Comparison of ENCODE assay signal across 1 cellular context in genomic region chr22:48943567-48944432, GRCh38.
TF ChIP-seq lines count a peak whose summit lies in the region.

No MANE protein-coding gene starts in this region.

TF ChIP-seq in HepG2, 621 proteins besides CTCF, POLR2A, EP300 and RAD21 (continued from another document and continues in another):
- TF ChIP-seq KIAA2018 (CRISPR knock-in tag; IDR thresholded peaks at IDR 0.05; ENCODE audit: borderline replicate concordance), result no peak
- TF ChIP-seq ZNF615 (CRISPR knock-in tag; IDR thresholded peaks at IDR 0.05; ENCODE audit: borderline replicate concordance), result no peak
- TF ChIP-seq KAT8 (CRISPR knock-in tag; IDR thresholded peaks at IDR 0.05), result peak; percentile 72
- TF ChIP-seq PHB2 (IDR thresholded peaks at IDR 0.05; ENCODE audit: partially characterized antibody), result no peak
- TF ChIP-seq FUBP1 (CRISPR knock-in tag; IDR thresholded peaks at IDR 0.05; ENCODE audit: borderline replicate concordance), result no peak
- TF ChIP-seq SAP130 (CRISPR knock-in tag; IDR thresholded peaks at IDR 0.05; ENCODE audit: low read depth), result peak; percentile 72
- TF ChIP-seq ZNF318 (CRISPR knock-in tag; IDR thresholded peaks at IDR 0.05), result no peak
- TF ChIP-seq ZNF264 (CRISPR knock-in tag; IDR thresholded peaks at IDR 0.05), result peak; percentile 49; the same call in 1 of the 2 replicates
- no peak for TF ChIP-seq CREBL2 (CRISPR knock-in tag; IDR thresholded peaks at IDR 0.05; ENCODE audit: borderline replicate concordance)
- peak; percentile 84 for TF ChIP-seq FOXO1 (CRISPR knock-in tag; IDR thresholded peaks at IDR 0.05)
- peak; percentile 37; the same call in 1 of the 2 replicates for TF ChIP-seq SIX4 (CRISPR knock-in tag; IDR thresholded peaks at IDR 0.05)
- TF ChIP-seq SMC3 (IDR thresholded peaks at IDR 0.05; ENCODE audit: low read length), result peak; percentile 62
- no peak for TF ChIP-seq SATB2 (CRISPR knock-in tag; IDR thresholded peaks at IDR 0.05)
- no peak for TF ChIP-seq TRIM22 (IDR thresholded peaks at IDR 0.05)
- TF ChIP-seq POLR2G (IDR thresholded peaks at IDR 0.05; ENCODE audit: low read depth, low read length), result peak; percentile 76
- no peak for TF ChIP-seq FOXM1 (CRISPR knock-in tag; IDR thresholded peaks at IDR 0.05)
- peak; percentile 35; the same call in 1 of the 2 replicates for TF ChIP-seq KMT2A (CRISPR knock-in tag; IDR thresholded peaks at IDR 0.05)
- TF ChIP-seq SNRNP70 (IDR thresholded peaks at IDR 0.05; ENCODE audit: low read depth, low read length), result no peak
- no peak for TF ChIP-seq ZMYM3 (CRISPR knock-in tag; IDR thresholded peaks at IDR 0.05)
- peak; percentile 89 for TF ChIP-seq RCOR2 (CRISPR knock-in tag; IDR thresholded peaks at IDR 0.05)
- no peak for TF ChIP-seq JUN (CRISPR knock-in tag; IDR thresholded peaks at IDR 0.05)
- TF ChIP-seq ZNF607 (CRISPR knock-in tag; IDR thresholded peaks at IDR 0.05; ENCODE audit: borderline replicate concordance), result peak; percentile 90; the same call in 1 of the 2 replicates
- peak; percentile 89 for TF ChIP-seq REPIN1 (CRISPR knock-in tag; IDR thresholded peaks at IDR 0.05; ENCODE audit: borderline replicate concordance, low read depth)
- TF ChIP-seq CHD4 (IDR thresholded peaks at IDR 0.05; ENCODE audit: borderline replicate concordance, low read length), result peak; percentile 41; the same call in 1 of the 2 replicates
- no peak for TF ChIP-seq ZNF207 (IDR thresholded peaks at IDR 0.05; ENCODE audit: borderline replicate concordance)
- no peak for TF ChIP-seq ZNF749 (CRISPR knock-in tag; IDR thresholded peaks at IDR 0.05; ENCODE audit: borderline replicate concordance)
- TF ChIP-seq ASH2L (IDR thresholded peaks at IDR 0.05; ENCODE audit: insufficient read length, low read depth, low read length), result peak; percentile 78
- TF ChIP-seq MAZ (IDR thresholded peaks at IDR 0.05; ENCODE audit: borderline replicate concordance, low read depth, low read length), result 0 out of 2 replicates have a peak, but pooled peaks have one; percentile 49
- TF ChIP-seq MAZ (CRISPR knock-in tag; IDR thresholded peaks at IDR 0.05; ENCODE audit: low read depth), result peak; percentile 88
- TF ChIP-seq TBX2 (CRISPR knock-in tag; IDR thresholded peaks at IDR 0.05; ENCODE audit: borderline replicate concordance), result peak; percentile 92
- no peak for TF ChIP-seq ZNF619 (CRISPR knock-in tag; IDR thresholded peaks at IDR 0.05)
- peak; percentile 78 to 81 for TF ChIP-seq HMGXB4 (CRISPR knock-in tag; IDR thresholded peaks at IDR 0.05; ENCODE audit: borderline replicate concordance in 1 of 2, low read depth in 1 of 2)
- no peak for TF ChIP-seq NKX3-1 (CRISPR knock-in tag; IDR thresholded peaks at IDR 0.05)
- TF ChIP-seq ZNF10 (CRISPR knock-in tag; IDR thresholded peaks at IDR 0.05; ENCODE audit: borderline replicate concordance, low read depth), result no peak
- no peak for TF ChIP-seq CENPX (CRISPR knock-in tag; IDR thresholded peaks at IDR 0.05)
- no peak; the same call in none of the 2 replicates for TF ChIP-seq ZBTB7B (CRISPR knock-in tag; IDR thresholded peaks at IDR 0.05)
- TF ChIP-seq ZNF766 (CRISPR knock-in tag; IDR thresholded peaks at IDR 0.05; ENCODE audit: borderline replicate concordance), result no peak
- TF ChIP-seq ZNF362 (CRISPR knock-in tag; IDR thresholded peaks at IDR 0.05; ENCODE audit: borderline replicate concordance), result peak; percentile 58; the same call in 1 of the 2 replicates
- no peak for TF ChIP-seq IRX3 (CRISPR knock-in tag; IDR thresholded peaks at IDR 0.05; ENCODE audit: borderline replicate concordance, low read depth)
